7 cellular contexts compared by ENCODE assay signal in genomic region chr3:50358355-50358926, GRCh38. TPM values are rescaled to one million over a fixed set of nuclear protein-coding genes. Genes with fewer than 3 reads are reported as not detected.
DNase-seq lines count a peak whose midpoint lies in the region; ATAC-seq and TF ChIP-seq lines count a peak whose summit lies in the region.

No MANE protein-coding gene starts in this region.

- ATAC-seq in WTC11 (no peak), HG02623 (IDR thresholded peaks at IDR 0.05; ENCODE audit: unreplicated experiment) (no peak)

- H4K20me1 ChIP-seq in hepatocyte (ENCODE audit: insufficient read depth, poor library complexity, severe bottlenecking) (peaks cover 38% of the 10 kb centered on the region), smooth muscle cell (ENCODE audit: low read depth) (peaks cover 41% of the 10 kb centered on the region)

- no peak overlapping the region; the same call in 1 of the 2 replicates for H3K27ac Mint-ChIP-seq in WTC11

- peaks cover 12% of the 10 kb centered on the region for H3K27me3 Mint-ChIP-seq in WTC11 (ENCODE audit: low read depth)

- CTCF ChIA-PET in HEK293 (lab: Yijun Ruan, JAX) = no interaction called here
- CTCF ChIA-PET in WTC11 (lab: Charles Lee) = no interaction called here

- H3K4me1 ChIP-seq in HEK293 (ENCODE audit: control insufficient read depth, insufficient read depth, low read length) (no peaks in the 10 kb centered on the region), hepatocyte (ENCODE audit: insufficient read depth) (peaks cover 27% of the 10 kb centered on the region), smooth muscle cell (ENCODE audit: low read depth) (peaks cover 23% of the 10 kb centered on the region)

- peak overlapping the region; percentile 93 for H3K4me3 Mint-ChIP-seq in WTC11

- H3K27me3 ChIP-seq in hepatocyte = no peaks in the 10 kb centered on the region
- H3K27me3 ChIP-seq in smooth muscle cell (ENCODE audit: low read depth) = no peaks in the 10 kb centered on the region

- WGBS in hepatocyte (ENCODE audit: low lambda C conversion rate, missing lambda C conversion rate) = 83% methylated on average over 25 of the region's 25 CpGs
- WGBS in smooth muscle cell (ENCODE audit: low lambda C conversion rate) = 83% methylated on average over 25 of the region's 25 CpGs

- H3K79me2 ChIP-seq in hepatocyte = peaks cover 43% of the 10 kb centered on the region
- H3K79me2 ChIP-seq in smooth muscle cell (ENCODE audit: low read depth) = peaks cover 39% of the 10 kb centered on the region

- H3K36me3 Mint-ChIP-seq in WTC11 = peaks cover 14% of the 10 kb centered on the region

- H3K4me2 ChIP-seq in hepatocyte (peak overlapping the region; percentile 99), smooth muscle cell (peak overlapping the region; percentile 92)

- H3K4me3 ChIP-seq in HEK293 (ENCODE audit: low read depth, low read length) = peak overlapping the region; percentile 82
- H3K4me3 ChIP-seq in hepatocyte = peak overlapping the region; percentile 74
- peak overlapping the region; percentile 64 for H3K4me3 ChIP-seq in smooth muscle cell

- H3K36me3 ChIP-seq in HEK293 (ENCODE audit: control insufficient read depth in 2 of 2, insufficient read depth in 1 of 2, low read length in 2 of 2) = peaks cover 0 to 53% of the 10 kb centered on the region in 2 experiments; a peak in 1 of 3 replicates
- H3K36me3 ChIP-seq in hepatocyte (replicated peaks; ENCODE audit: insufficient read depth, low read depth) = no peaks in the 10 kb centered on the region
- no peaks in the 10 kb centered on the region for H3K36me3 ChIP-seq in smooth muscle cell (ENCODE audit: low read depth)

- H3K9me2 ChIP-seq in hepatocyte (replicated peaks; ENCODE audit: insufficient read depth) = no peaks in the 10 kb centered on the region

- H3K4me1 Mint-ChIP-seq in WTC11 = peaks cover 24% of the 10 kb centered on the region

- H3K9me3 ChIP-seq in HEK293 (ENCODE audit: control insufficient read depth, insufficient read depth, low read depth, low read length) (no peaks in the 10 kb centered on the region), hepatocyte (ENCODE audit: low read depth) (no peaks in the 10 kb centered on the region), smooth muscle cell (replicated peaks; ENCODE audit: low read depth) (no peaks in the 10 kb centered on the region)

- TF ChIP-seq CTCF in HEK293 (tag by site-specific recombination; IDR thresholded peaks at IDR 0.05) (no peak), WTC11 (IDR thresholded peaks at IDR 0.05) (no peak), hepatocyte (IDR thresholded peaks at IDR 0.05; ENCODE audit: poor library complexity) (no peak), smooth muscle cell (IDR thresholded peaks at IDR 0.05; ENCODE audit: borderline replicate concordance, insufficient read depth, poor library complexity, severe bottlenecking) (no peak)

- H3K27ac ChIP-seq in HEK293 (ENCODE audit: extremely low read depth, low read depth, low read length) (peak overlapping the region; percentile 84), hepatocyte (peak overlapping the region; percentile 82), smooth muscle cell (ENCODE audit: low read depth) (peak overlapping the region; percentile 71)

- H2AFZ ChIP-seq in hepatocyte (no peak overlapping the region), smooth muscle cell (ENCODE audit: low read depth) (no peak overlapping the region)

- no peaks in the 10 kb centered on the region for H3F3A ChIP-seq in smooth muscle cell (ENCODE audit: low read depth)

- peak overlapping the region; percentile 93 for H3K9ac ChIP-seq in smooth muscle cell (ENCODE audit: low read depth)

- no peak for DNase-seq in WTC11 (ENCODE audit: low spot score)
- no peak for DNase-seq in hepatocyte (ENCODE audit: low spot score)
- no peak for DNase-seq in smooth muscle cell (lab: John Stamatoyannopoulos, UW; ENCODE audit: unreplicated experiment)
- DNase-seq in HuH-7.5 (ENCODE audit: low spot score) = no peak
- no peak for DNase-seq in dedifferentiated amniotic fluid mesenchymal stem cell (ENCODE audit: extremely low spot score)

- POLR2A ChIA-PET in HEK293 (lab: Yijun Ruan, JAX) = no interaction called here
- POLR2A ChIA-PET in WTC11 (lab: Charles Lee) = no interaction called here

- H3K9me3 Mint-ChIP-seq in WTC11 = no peaks in the 10 kb centered on the region

TF ChIP-seq in HEK293, 187 proteins besides CTCF, POLR2A, EP300 and RAD21:
- TF ChIP-seq GLIS1 (tag by site-specific recombination; IDR thresholded peaks at IDR 0.05) (peak; percentile 25; the same call in 1 of the 2 replicates), GLIS2 (tag by site-specific recombination; IDR thresholded peaks at IDR 0.05) (peak; percentile 55), ZNF155 (tag by site-specific recombination; IDR thresholded peaks at IDR 0.05) (no peak), ZIC2 (tag by site-specific recombination; IDR thresholded peaks at IDR 0.05) (peak; percentile 65)
TF ChIP-seq in HEK293: peak in this region for 3.

TF ChIP-seq in WTC11, 78 proteins besides CTCF, POLR2A, EP300 and RAD21:
- TF ChIP-seq ZNF671 (CRISPR knock-in tag; IDR thresholded peaks at IDR 0.05) (no peak), FOXP1 (CRISPR knock-in tag; IDR thresholded peaks at IDR 0.05; ENCODE audit: borderline replicate concordance) (no peak), JUN (CRISPR knock-in tag; IDR thresholded peaks at IDR 0.05) (no peak), FOXK1 (CRISPR knock-in tag; IDR thresholded peaks at IDR 0.05) (no peak), ZMAT4 (CRISPR knock-in tag; IDR thresholded peaks at IDR 0.05) (no peak), ZNF121 (CRISPR knock-in tag; IDR thresholded peaks at IDR 0.05) (no peak), IRF2 (CRISPR knock-in tag; IDR thresholded peaks at IDR 0.05; ENCODE audit: borderline replicate concordance, low read depth) (no peak), ZNF416 (CRISPR knock-in tag; IDR thresholded peaks at IDR 0.05) (no peak), TP53 (CRISPR knock-in tag; IDR thresholded peaks at IDR 0.05) (no peak), TCF7 (CRISPR knock-in tag; IDR thresholded peaks at IDR 0.05; ENCODE audit: low read depth) (no peak), ATF6 (CRISPR knock-in tag; IDR thresholded peaks at IDR 0.05) (no peak), EMX1 (CRISPR knock-in tag; IDR thresholded peaks at IDR 0.05) (no peak), GRHL2 (CRISPR knock-in tag; IDR thresholded peaks at IDR 0.05; ENCODE audit: insufficient replicate concordance, severe bottlenecking) (no peak), ETV6 (CRISPR knock-in tag; IDR thresholded peaks at IDR 0.05) (no peak), ELF4 (CRISPR knock-in tag; IDR thresholded peaks at IDR 0.05; ENCODE audit: low read depth) (no peak)
- TF ChIP-seq, protein P1, sequence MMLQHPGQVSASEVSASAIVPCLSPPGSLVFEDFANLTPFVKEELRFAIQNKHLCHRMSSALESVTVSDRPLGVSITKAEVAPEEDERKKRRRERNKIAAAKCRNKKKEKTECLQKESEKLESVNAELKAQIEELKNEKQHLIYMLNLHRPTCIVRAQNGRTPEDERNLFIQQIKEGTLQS (CRISPR knock-in tag; conservative IDR thresholded peaks at IDR 0.05) = no peak

RNA-seq across cellular contexts. Expression of gene TMEM115, which starts 0.9 kb away (rescaled TPM):
- total RNA-seq in WTC11 (2021) (26.7 to 30.0 TPM (median 28.4 TPM) in 3 replicates), hepatocyte (49.3 and 63.0 TPM in 2 replicates), smooth muscle cell (33.6 and 42.7 TPM in 2 replicates)
- polyA plus RNA-seq in hepatocyte (64.5 and 69.9 TPM in 2 replicates), smooth muscle cell (53.2 and 56.6 TPM in 2 replicates)

RNA-seq across cellular contexts. Expression of gene CYB561D2, which starts 7.8 kb away (rescaled TPM):
- 9.8 to 12.0 TPM (median 11.3 TPM) in 3 replicates for total RNA-seq in WTC11 (2021)
- 31.0 and 37.3 TPM in 2 replicates for total RNA-seq in hepatocyte
- 40.5 and 46.9 TPM in 2 replicates for polyA plus RNA-seq in hepatocyte
- total RNA-seq in smooth muscle cell = 15.1 and 21.6 TPM in 2 replicates
- polyA plus RNA-seq in smooth muscle cell = 22.6 and 30.7 TPM in 2 replicates

RNA-seq across cellular contexts. Expression of gene NPRL2, which starts 7.9 kb away (rescaled TPM):
- total RNA-seq in WTC11 (2021) (20.6 to 26.6 TPM (median 23.9 TPM) in 3 replicates), hepatocyte (22.3 and 23.5 TPM in 2 replicates), smooth muscle cell (18.0 and 25.1 TPM in 2 replicates)
- polyA plus RNA-seq in hepatocyte (27.0 and 34.6 TPM in 2 replicates), smooth muscle cell (29.3 and 39.7 TPM in 2 replicates)

RNA-seq across cellular contexts. Expression of gene ZMYND10, which starts 12.9 kb away (rescaled TPM):
- total RNA-seq in WTC11 (2021) = 0.46 to 0.80 TPM (median 0.74 TPM) in 3 replicates
- 0.20 and 0.44 TPM in 2 replicates for total RNA-seq in hepatocyte
- 0.18 and 0.77 TPM in 2 replicates for polyA plus RNA-seq in hepatocyte
- 0.27 and 1.4 TPM in 2 replicates for total RNA-seq in smooth muscle cell
- 0.21 and 1.7 TPM in 2 replicates for polyA plus RNA-seq in smooth muscle cell

RNA-seq across cellular contexts. Expression of gene RASSF1, which starts 17.8 kb away (rescaled TPM):
- total RNA-seq in WTC11 (2021) (13.2 to 14.5 TPM (median 14.5 TPM) in 3 replicates), hepatocyte (11.3 and 13.4 TPM in 2 replicates), smooth muscle cell (25.3 and 27.6 TPM in 2 replicates)
- polyA plus RNA-seq in hepatocyte (22.9 and 30.1 TPM in 2 replicates), smooth muscle cell (58.5 and 62.2 TPM in 2 replicates)
